Comparison of ENCODE assay signal across 19 cellular contexts in genomic region chr5:178281321-178281720, GRCh38. TPM values are rescaled to one million over a fixed set of nuclear protein-coding genes. Genes with fewer than 3 reads are reported as not detected.
DNase-seq lines count a peak whose midpoint lies in the region; ATAC-seq and TF ChIP-seq lines count a peak whose summit lies in the region.
"Had no signal": no experiment of that assay in that cellular context is flagged by ENCODE, and none has a peak within 500 bp of the region (broad histone marks: within the 10 kb centered on the region; RNA-seq: fewer than 3 reads in every experiment).

No MANE protein-coding gene starts in this region.

- no peak overlapping the region for H2AFZ ChIP-seq in neural progenitor cell (replicated peaks)

- H3K27ac ChIP-seq in RWPE2 (ENCODE audit: poor library complexity, severe bottlenecking) (no peak overlapping the region), neural progenitor cell (no peak overlapping the region)

- ATAC-seq in Right ventricle myocardium inferior (no peak), RWPE2 (ENCODE audit: low read depth) (no peak), GM18858 (IDR thresholded peaks at IDR 0.05; ENCODE audit: unreplicated experiment) (no peak)

- no peak overlapping the region for H3K4me2 ChIP-seq in neural progenitor cell
- H3K4me2 ChIP-seq: SK-N-SH had no signal

- peaks cover 16% of the 10 kb centered on the region for H3K4me1 Mint-ChIP-seq in neural progenitor cell

- H3K9ac ChIP-seq in neural progenitor cell, result no peak overlapping the region
- H3K9ac ChIP-seq: SK-N-SH had no signal

- TF ChIP-seq CTCF in RWPE2 (IDR thresholded peaks at IDR 0.05; ENCODE audit: poor library complexity, severe bottlenecking), result no peak
- no peak for TF ChIP-seq CTCF in neural progenitor cell (IDR thresholded peaks at IDR 0.05)

- H3F3A ChIP-seq in neural progenitor cell (ENCODE audit: low read depth), result no peaks in the 10 kb centered on the region

- intact Hi-C loops in Right ventricle myocardium inferior (cut with DNase I), result loop anchor here (5.0 kb wide), 2 partner anchors 181 to 266 kb away; no protein-coding TSS in a partner anchor
- intact Hi-C loops in cardiac septum (cut with DNase I), result loop anchor here (2.0 kb wide), 2 partner anchors 179 to 309 kb away; partner anchors contain the start of gene COL23A1

- H4K20me1 ChIP-seq in neural progenitor cell (ENCODE audit: low read depth), result no peaks in the 10 kb centered on the region

- H3K4me1 ChIP-seq in RWPE2 (ENCODE audit: insufficient read depth, poor library complexity, severe bottlenecking) (no peaks in the 10 kb centered on the region), neural progenitor cell (no peaks in the 10 kb centered on the region)

- H3K27me3 ChIP-seq in RWPE2 (ENCODE audit: insufficient read depth, poor library complexity, severe bottlenecking), result no peaks in the 10 kb centered on the region
- H3K27me3 ChIP-seq in neural progenitor cell, result peaks cover 24% of the 10 kb centered on the region

- no peaks in the 10 kb centered on the region for H3K36me3 Mint-ChIP-seq in neural progenitor cell
- H3K36me3 Mint-ChIP-seq: CD4-positive, CD25-positive, alpha-beta regulatory T cell had no signal

- no peak overlapping the region for H3K4me3 Mint-ChIP-seq in neural progenitor cell
- H3K4me3 Mint-ChIP-seq: CD4-positive, CD25-positive, alpha-beta regulatory T cell had no signal

- H3K4me3 ChIP-seq in RWPE2 (ENCODE audit: severe bottlenecking) (no peak overlapping the region), neural progenitor cell (no peak overlapping the region)

- H3K9me3 ChIP-seq in RWPE2 (ENCODE audit: severe bottlenecking), result peaks cover 3% of the 10 kb centered on the region
- H3K9me3 ChIP-seq in neural progenitor cell (ENCODE audit: low read depth), result no peaks in the 10 kb centered on the region

- peak overlapping the region; percentile 42 for H3K27ac Mint-ChIP-seq in neural progenitor cell
- H3K27ac Mint-ChIP-seq: CD4-positive, CD25-positive, alpha-beta regulatory T cell had no signal

- peaks cover 13% of the 10 kb centered on the region for H3K9me3 Mint-ChIP-seq in neural progenitor cell

- no peaks in the 10 kb centered on the region for H3K79me2 ChIP-seq in neural progenitor cell (ENCODE audit: low read depth)

- H3K27me3 Mint-ChIP-seq in neural progenitor cell (ENCODE audit: insufficient read depth, low read depth), result peaks cover 7% of the 10 kb centered on the region
- H3K27me3 Mint-ChIP-seq: CD4-positive, CD25-positive, alpha-beta regulatory T cell had no signal

- H3K36me3 ChIP-seq in RWPE2 (ENCODE audit: low read depth) (no peaks in the 10 kb centered on the region), neural progenitor cell (no peaks in the 10 kb centered on the region)

- peak; percentile 8 for DNase-seq in Right ventricle myocardium inferior (ENCODE audit: missing footprints)
- no peak for DNase-seq in cardiac septum (ENCODE audit: low spot score)
- peak; percentile 53 for DNase-seq in RWPE2 (ENCODE audit: low spot score)
- no peak for DNase-seq in neural progenitor cell (ENCODE audit: low spot score)
- DNase-seq in NCI-H345 (lab: John Stamatoyannopoulos, UW), result no peak
- DNase-seq in NCI-H1048 (lab: John Stamatoyannopoulos, UW), result no peak
- DNase-seq in stimulated activated CD4-positive, alpha-beta T cell treated with anti-CD3 and anti-CD28 coated beads, Interleukin-4, amount 100 ng/mL, for 1 hour, result no peak
- DNase-seq: 8988T; CD4-positive, CD25-positive, alpha-beta regulatory T cell; Karpas-422; NCI-H1092; NCI-H1436; NCI-H187 treated with DMSO at 0.1 percent for 48 hours; NCI-H510A; NCI-H82; OCI-M1; SHP77 treated with DMSO at 0.1 percent for 48 hours; SK-N-SH had no signal

RNA-seq across cellular contexts. Expression of gene PHYKPL, which starts 48.7 kb away (rescaled TPM):
- 34.5 TPM for total RNA-seq in Right ventricle myocardium inferior
- total RNA-seq in cardiac septum, result 55.3 TPM
- 20.5 and 25.9 TPM in 2 replicates for total RNA-seq in neural progenitor cell (ENCODE audit: low replicate concordance)

Comparison
In these comparisons a context has a peak if more than half of its experiments do, and no peak if none do; other contexts are left out.
1. DNase-seq: peak in Right ventricle myocardium inferior (single experiment) and RWPE2 (single experiment); none in cardiac septum (single experiment), neural progenitor cell (single experiment), NCI-H345 (single experiment), NCI-H1048 (single experiment) and stimulated activated CD4-positive, alpha-beta T cell treated with anti-CD3 and anti-CD28 coated beads, Interleukin-4, amount 100 ng/mL, for 1 hour (single experiment).